ENCODE assay signal across 1 cellular context in genomic region chr17:75751676-75752404, GRCh38.
TF ChIP-seq lines count a peak whose summit lies in the region.

No MANE protein-coding gene starts in this region.

TF ChIP-seq in HepG2, 621 proteins besides CTCF, POLR2A, EP300 and RAD21:
- TF ChIP-seq YY1 (IDR thresholded peaks at IDR 0.05; ENCODE audit: insufficient read depth, insufficient replicate concordance, low read depth, low read length) (no peak), ZBTB33 (CRISPR knock-in tag; IDR thresholded peaks at IDR 0.05) (peak; percentile 81), ZBTB3 (CRISPR knock-in tag; IDR thresholded peaks at IDR 0.05; ENCODE audit: borderline replicate concordance, low read depth) (no peak), ZFP36 (IDR thresholded peaks at IDR 0.05; ENCODE audit: borderline replicate concordance, low read depth, low read length, partially characterized antibody) (no peak)
- TF ChIP-seq, protein P1, sequence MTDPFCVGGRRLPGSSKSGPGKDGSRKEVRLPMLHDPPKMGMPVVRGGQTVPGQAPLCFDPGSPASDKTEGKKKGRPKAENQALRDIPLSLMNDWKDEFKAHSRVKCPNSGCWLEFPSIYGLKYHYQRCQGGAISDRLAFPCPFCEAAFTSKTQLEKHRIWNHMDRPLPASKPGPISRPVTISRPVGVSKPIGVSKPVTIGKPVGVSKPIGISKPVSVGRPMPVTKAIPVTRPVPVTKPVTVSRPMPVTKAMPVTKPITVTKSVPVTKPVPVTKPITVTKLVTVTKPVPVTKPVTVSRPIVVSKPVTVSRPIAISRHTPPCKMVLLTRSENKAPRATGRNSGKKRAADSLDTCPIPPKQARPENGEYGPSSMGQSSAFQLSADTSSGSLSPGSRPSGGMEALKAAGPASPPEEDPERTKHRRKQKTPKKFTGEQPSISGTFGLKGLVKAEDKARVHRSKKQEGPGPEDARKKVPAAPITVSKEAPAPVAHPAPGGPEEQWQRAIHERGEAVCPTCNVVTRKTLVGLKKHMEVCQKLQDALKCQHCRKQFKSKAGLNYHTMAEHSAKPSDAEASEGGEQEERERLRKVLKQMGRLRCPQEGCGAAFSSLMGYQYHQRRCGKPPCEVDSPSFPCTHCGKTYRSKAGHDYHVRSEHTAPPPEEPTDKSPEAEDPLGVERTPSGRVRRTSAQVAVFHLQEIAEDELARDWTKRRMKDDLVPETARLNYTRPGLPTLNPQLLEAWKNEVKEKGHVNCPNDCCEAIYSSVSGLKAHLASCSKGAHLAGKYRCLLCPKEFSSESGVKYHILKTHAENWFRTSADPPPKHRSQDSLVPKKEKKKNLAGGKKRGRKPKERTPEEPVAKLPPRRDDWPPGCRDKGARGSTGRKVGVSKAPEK (CRISPR knock-in tag; IDR thresholded peaks at IDR 0.05; ENCODE audit: borderline replicate concordance): no peak
